ENCODE assay signal across 8 cellular contexts in the genomic region with DNA sequence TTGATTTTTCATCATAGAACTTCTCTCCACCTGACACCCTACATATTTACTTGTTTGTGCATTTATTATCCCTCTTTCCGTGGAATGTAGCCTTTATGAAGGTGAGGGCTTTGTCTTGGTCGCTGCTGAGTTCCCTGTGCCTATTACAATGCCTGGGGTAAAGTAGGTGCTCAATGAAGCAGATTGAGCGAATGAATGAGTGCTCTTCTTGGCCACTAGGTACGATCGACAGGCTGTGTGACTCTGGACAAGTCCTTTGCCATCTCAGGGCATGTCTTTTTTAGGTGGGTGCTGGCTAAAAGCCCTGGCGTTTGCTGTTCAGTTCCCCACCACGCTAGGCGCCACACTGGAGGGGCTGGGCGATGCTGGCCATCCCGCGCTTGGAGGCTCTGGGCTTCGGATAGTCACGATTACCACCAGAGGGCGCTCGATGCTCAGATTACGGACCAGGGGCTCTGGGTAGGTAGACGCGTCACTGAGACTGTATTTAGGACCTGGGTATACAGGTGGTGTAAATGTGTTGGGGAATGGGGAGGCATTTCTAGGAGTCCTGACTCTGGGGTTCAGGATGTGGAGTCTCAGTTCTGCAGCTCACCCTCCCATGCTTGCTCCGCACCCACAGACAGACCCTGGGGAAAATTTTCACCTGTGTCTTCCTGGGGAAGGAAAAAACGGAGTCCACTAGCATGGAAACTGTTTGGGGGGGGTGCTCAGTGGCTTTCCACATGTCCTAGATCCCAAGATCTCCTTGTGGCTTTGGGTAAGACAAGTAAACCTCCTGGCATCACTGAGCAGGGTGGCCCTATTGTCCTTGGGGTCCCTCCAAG.
DNase-seq lines count a peak whose midpoint lies in the region; ATAC-seq, FAIRE-seq and TF ChIP-seq lines count a peak whose summit lies in the region.

No MANE protein-coding gene starts in this region.

- ATAC-seq in HG03097 (IDR thresholded peaks at IDR 0.05; ENCODE audit: low FRiP score, unreplicated experiment) (no peak), GM18498 (IDR thresholded peaks at IDR 0.05; ENCODE audit: unreplicated experiment) (no peak)

- TF ChIP-seq CTCF in GM12872 (IDR thresholded peaks at IDR 0.05; ENCODE audit: insufficient read depth, low read depth, low read length), result peak; percentile 80

- H3K36me3 ChIP-seq in small intestine (ENCODE audit: control insufficient read depth in 2 of 2, insufficient read depth in 2 of 2, low read length in 2 of 2), result no peaks in the 10 kb centered on the region

- DNase-seq in NCI-H146 (lab: John Stamatoyannopoulos, UW) (peak; percentile 69), T-helper 1 cell (peak in 4 of 5 donors; percentile 42 to 60 (median 50)), amniotic stem cell (lab: John Stamatoyannopoulos, UW) (peak; percentile 34), hypothalamus (lab: John Stamatoyannopoulos, UW) (peak in 39 of 51 donors; percentile 1 to 67 (median 25)), small intestine (peak; percentile 42)

- no peak overlapping the region for H3K27ac ChIP-seq in small intestine (ENCODE audit: low read depth in 1 of 2, low read length in 1 of 2)

- H3K9me3 ChIP-seq in small intestine (ENCODE audit: control insufficient read depth, low read depth), result no peaks in the 10 kb centered on the region

- H3K4me3 ChIP-seq in small intestine (ENCODE audit: low read depth in 1 of 2, low read length in 2 of 2), result no peak overlapping the region

- no peaks in the 10 kb centered on the region for H3K4me1 ChIP-seq in small intestine (ENCODE audit: control insufficient read depth in 2 of 2, insufficient read depth in 1 of 2, low read depth in 1 of 2, low read length in 1 of 2)

- FAIRE-seq in small intestine (lab: Jason Lieb, UNC), result no peak

- peaks cover 0 to 7% of the 10 kb centered on the region in 2 donors for H3K27me3 ChIP-seq in small intestine (ENCODE audit: control insufficient read depth in 2 of 2, insufficient read depth in 2 of 2, low read length in 2 of 2)

- 15 to 17% (median 17%) methylated on average over 20 of the region's 20 CpGs for WGBS in small intestine, 3 donors
